Comparison of ENCODE assay signal across 28 cellular contexts in genomic region chr21:18138507-18138906, GRCh38.
"Had no signal": no experiment of that assay in that cellular context is flagged by ENCODE, and none has a peak within 500 bp of the region (broad histone marks: within the 10 kb centered on the region; RNA-seq: fewer than 3 reads in every experiment).

No MANE protein-coding gene starts in this region.

- H3K36me3 ChIP-seq: adrenal gland, cardiac muscle cell, SJCRH30 had no signal

- H3K4me1 Mint-ChIP-seq: activated CD4-positive, alpha-beta T cell treated with anti-CD3 and anti-CD28 coated beads for 36 hours; activated CD4-positive, alpha-beta T cell treated with anti-CD3 and anti-CD28 coated beads, Interleukin-2, amount 10 ng/mL, durations not matched to agents 7 days and 5 days; central memory CD8-positive, alpha-beta T cell had no signal

- H3K27me3 ChIP-seq: adrenal gland, cardiac muscle cell, SJCRH30 had no signal

- H3K4me3 Mint-ChIP-seq: activated CD4-positive, alpha-beta T cell treated with anti-CD3 and anti-CD28 coated beads for 36 hours; activated CD4-positive, alpha-beta T cell treated with anti-CD3 and anti-CD28 coated beads, Interleukin-2, amount 10 ng/mL, durations not matched to agents 7 days and 5 days; activated CD8-positive, alpha-beta T cell treated with anti-CD3 and anti-CD28 coated beads, Interleukin-2, amount 10 ng/mL, durations not matched to agents 7 days and 5 days; activated naive CD4-positive, alpha-beta T cell treated with anti-CD3 and anti-CD28 coated beads for 36 hours; activated T-cell treated with anti-CD3 and anti-CD28 coated beads, Interleukin-2, amount 50 U/mL, for 4 hours; activated T-helper 1 cell treated with anti-CD3 and anti-CD28 coated beads, Interleukin-12 subunit alpha, Interleukin-12 subunit beta, Interleukin-2, Interleukin-4 antibody, amounts not matched to agents 30 ng/mL and 10 ng/mL and 1 ng/mL, durations not matched to agents 14 hours and 24 hours and 36 hours; central memory CD8-positive, alpha-beta T cell; T-helper 1 cell treated with Interleukin-12 subunit alpha and Interleukin-12 subunit beta and Interleukin-4 antibody, amounts not matched to agents 30 μg/mL and 1 μg/mL, for 36 hours; T-helper 2 cell treated with Interferon-gamma antibody and Interleukin-4, amounts not matched to agents 5 μg/mL and 100 μg/mL, for 36 hours had no signal

- H3K27me3 Mint-ChIP-seq: activated CD4-positive, alpha-beta T cell treated with anti-CD3 and anti-CD28 coated beads for 36 hours; activated CD4-positive, alpha-beta T cell treated with anti-CD3 and anti-CD28 coated beads, Interleukin-2, amount 10 ng/mL, durations not matched to agents 7 days and 5 days; central memory CD8-positive, alpha-beta T cell had no signal

- H3K4me1 ChIP-seq: adrenal gland, SJCRH30 had no signal

- H3K9me3 ChIP-seq: adrenal gland, SJCRH30 had no signal

- H3K27ac Mint-ChIP-seq: activated CD4-positive, alpha-beta T cell treated with anti-CD3 and anti-CD28 coated beads for 36 hours; activated CD4-positive, alpha-beta T cell treated with anti-CD3 and anti-CD28 coated beads, Interleukin-2, amount 10 ng/mL, durations not matched to agents 7 days and 5 days; activated CD8-positive, alpha-beta T cell treated with anti-CD3 and anti-CD28 coated beads, Interleukin-2, amount 10 ng/mL, durations not matched to agents 7 days and 5 days; activated naive CD4-positive, alpha-beta T cell treated with anti-CD3 and anti-CD28 coated beads for 36 hours; activated naive CD4-positive, alpha-beta T cell treated with anti-CD3 and anti-CD28 coated beads, Interleukin-2, amount 50 U/mL, for 72 hours; activated T-helper 1 cell treated with anti-CD3 and anti-CD28 coated beads, Interleukin-12 subunit alpha, Interleukin-12 subunit beta, Interleukin-2, Interleukin-4 antibody, amounts not matched to agents 30 ng/mL and 10 ng/mL and 1 ng/mL, durations not matched to agents 14 hours and 24 hours and 36 hours; T-helper 1 cell treated with Interleukin-12 subunit alpha and Interleukin-12 subunit beta and Interleukin-4 antibody, amounts not matched to agents 30 μg/mL and 1 μg/mL, for 36 hours; T-helper 2 cell treated with Interferon-gamma antibody and Interleukin-4, amounts not matched to agents 5 μg/mL and 100 μg/mL, for 36 hours had no signal

- ATAC-seq: activated CD4-positive, alpha-beta T cell treated with anti-CD3 and anti-CD28 coated beads for 36 hours; activated CD8-positive, alpha-beta T cell treated with anti-CD3 and anti-CD28 coated beads, Interleukin-2, amount 10 ng/mL, durations not matched to agents 7 days and 5 days; activated naive CD4-positive, alpha-beta T cell treated with anti-CD3 and anti-CD28 coated beads, Interleukin-2, amount 50 U/mL, for 72 hours; activated T-cell treated with anti-CD3 and anti-CD28 coated beads, Interleukin-2, amount 50 U/mL, for 4 hours; Panc1 had no signal

- H3K4me3 ChIP-seq: adrenal gland, cardiac muscle cell, SJCRH30, SK-N-MC had no signal

- H3K27ac ChIP-seq: adrenal gland, cardiac muscle cell, SJCRH30, SK-N-MC had no signal

- H3K36me3 Mint-ChIP-seq: activated naive CD4-positive, alpha-beta T cell treated with anti-CD3 and anti-CD28 coated beads, Interleukin-2, amount 50 U/mL, for 72 hours had no signal

- FAIRE-seq: astrocyte, TTC549 had no signal

- DNase-seq: activated CD4-positive, alpha-beta T cell treated with anti-CD3 and anti-CD28 coated beads for 36 hours; activated CD4-positive, alpha-beta T cell treated with anti-CD3 and anti-CD28 coated beads, Interleukin-2, amount 10 ng/mL, durations not matched to agents 7 days and 5 days; activated CD4-positive, alpha-beta T cell treated with anti-CD3 and anti-CD28 coated beads, Interleukin-2, amount 50 U/mL, for 48 hours; activated CD8-positive, alpha-beta T cell treated with anti-CD3 and anti-CD28 coated beads, Interleukin-2, amount 10 ng/mL, durations not matched to agents 7 days and 5 days; activated gamma-delta T cell treated with Interleukin-2 at 50 U/mL for 16 hours; activated naive CD4-positive, alpha-beta T cell treated with anti-CD3 and anti-CD28 coated beads for 36 hours; activated T-cell treated with anti-CD3 and anti-CD28 coated beads for 4 hours; activated T-cell treated with anti-CD3 and anti-CD28 coated beads, Interleukin-2, amount 50 U/mL, for 4 hours; adrenal gland; NCI-H1105; NCI-H1417 treated with DMSO at 0.1 percent for 48 hours; NCI-H1694 treated with DMSO at 0.1 percent for 48 hours; NCI-H2029 treated with DMSO at 0.1 percent for 48 hours; NCI-H2171 treated with DMSO at 0.1 percent for 48 hours; NCI-H2227 treated with DMSO at 0.1 percent for 48 hours; NCI-H524 treated with DMSO at 0.1 percent for 48 hours; SHP77; SJCRH30 had no signal

- H3K9me3 Mint-ChIP-seq: activated CD4-positive, alpha-beta T cell treated with anti-CD3 and anti-CD28 coated beads, Interleukin-2, amount 10 ng/mL, durations not matched to agents 7 days and 5 days; activated naive CD4-positive, alpha-beta T cell treated with anti-CD3 and anti-CD28 coated beads, Interleukin-2, amount 50 U/mL, for 72 hours; activated T-cell treated with anti-CD3 and anti-CD28 coated beads, Interleukin-2, amount 50 U/mL, for 4 hours had no signal
